26 cellular contexts compared by ENCODE assay signal in genomic region chr3:1515842-1516241, GRCh38.
"Had no signal": no experiment of that assay in that cellular context is flagged by ENCODE, and none has a peak within 500 bp of the region (broad histone marks: within the 10 kb centered on the region; RNA-seq: fewer than 3 reads in every experiment).

No MANE protein-coding gene starts in this region.

- H3K9me3 ChIP-seq: breast epithelium, colonic mucosa, left lung, lower lobe of right lung, right lobe of liver, thoracic aorta, uterus had no signal

- H3K4me3 Mint-ChIP-seq: activated CD4-positive, alpha-beta memory T cell treated with anti-CD3 and anti-CD28 coated beads for 36 hours; activated CD4-positive, alpha-beta T cell treated with anti-CD3 and anti-CD28 coated beads, Interleukin-2, amount 10 ng/mL, durations not matched to agents 24 days and 14 days; activated T-cell treated with anti-CD3 and anti-CD28 coated beads, Interleukin-2, amount 50 U/mL, for 24 hours; natural killer cell; stimulated activated naive CD8-positive, alpha-beta T cell treated with anti-CD3 and anti-CD28 coated beads, Interleukin-15, Interleukin-2, amounts not matched to agents 100 ng/mL and 50 ng/mL, for 24 hours had no signal

- H3K36me3 ChIP-seq: breast epithelium, colonic mucosa, left lung, lower lobe of right lung, right lobe of liver, thoracic aorta, uterus had no signal

- H3K4me3 ChIP-seq: breast epithelium, colonic mucosa, left lung, lower lobe of right lung, right lobe of liver, skin epidermis, thoracic aorta, uterus had no signal

- H3K36me3 Mint-ChIP-seq: activated CD4-positive, alpha-beta memory T cell treated with anti-CD3 and anti-CD28 coated beads for 36 hours; natural killer cell had no signal

- DNase-seq: activated CD4-positive, alpha-beta memory T cell treated with anti-CD3 and anti-CD28 coated beads for 36 hours; activated CD4-positive, alpha-beta T cell treated with anti-CD3 and anti-CD28 coated beads, Interleukin-2, amount 10 ng/mL, durations not matched to agents 24 days and 14 days; activated CD4-positive, CD25-positive, alpha-beta regulatory T cell treated with anti-CD3 and anti-CD28 coated beads, Interleukin-2, amount 50 U/mL, for 72 hours; activated CD8-positive, alpha-beta memory T cell treated with anti-CD3 and anti-CD28 coated beads, Interleukin-2, amount 50 U/mL, for 4 hours; activated gamma-delta T cell treated with Interleukin-2 at 50 U/mL for 16 hours; activated naive CD4-positive, alpha-beta T cell treated with anti-CD3 and anti-CD28 coated beads, Interleukin-2, amount 50 U/mL, for 16 hours; activated T-cell treated with anti-CD3 and anti-CD28 coated beads, Interleukin-2, amount 50 U/mL, for 24 hours; amniotic stem cell; central memory CD4-positive, alpha-beta T cell; colonic mucosa; effector memory CD4-positive, alpha-beta T cell; kidney glomerular epithelial cell; left lung; lower lobe of right lung; mesenchymal stem cell; natural killer cell; right lobe of liver; stimulated activated CD4-positive, alpha-beta T cell treated with anti-CD3 and anti-CD28 coated beads, Interleukin-12 subunit alpha, Interleukin-12 subunit beta, amount 100 ng/mL, for 4 hours; stimulated activated CD4-positive, alpha-beta T cell treated with anti-CD3 and anti-CD28 coated beads, Interleukin-4, amount 100 ng/mL, for 1 hour; T1000; trophoblast cell; uterus had no signal

- H3K4me1 Mint-ChIP-seq: activated CD4-positive, alpha-beta T cell treated with anti-CD3 and anti-CD28 coated beads, Interleukin-2, amount 10 ng/mL, durations not matched to agents 24 days and 14 days; natural killer cell had no signal

- H3K27me3 ChIP-seq: breast epithelium, colonic mucosa, left lung, right lobe of liver, uterus had no signal

- H3K27me3 Mint-ChIP-seq: activated CD4-positive, alpha-beta memory T cell treated with anti-CD3 and anti-CD28 coated beads for 36 hours; activated CD4-positive, alpha-beta T cell treated with anti-CD3 and anti-CD28 coated beads, Interleukin-2, amount 10 ng/mL, durations not matched to agents 24 days and 14 days; activated T-cell treated with anti-CD3 and anti-CD28 coated beads, Interleukin-2, amount 50 U/mL, for 24 hours; stimulated activated naive CD8-positive, alpha-beta T cell treated with anti-CD3 and anti-CD28 coated beads, Interleukin-15, Interleukin-2, amounts not matched to agents 100 ng/mL and 50 ng/mL, for 24 hours had no signal

- ATAC-seq: left lung, lower lobe of right lung, natural killer cell, right lobe of liver had no signal

- H3K9me3 Mint-ChIP-seq: activated CD4-positive, alpha-beta T cell treated with anti-CD3 and anti-CD28 coated beads, Interleukin-2, amount 10 ng/mL, durations not matched to agents 24 days and 14 days had no signal

- H3K27ac ChIP-seq: breast epithelium, colonic mucosa, left lung, lower lobe of right lung, right lobe of liver, skin epidermis, thoracic aorta, uterus had no signal

- H3K4me1 ChIP-seq: breast epithelium, colonic mucosa, left lung, lower lobe of right lung, right lobe of liver, uterus had no signal

- H3K27ac Mint-ChIP-seq: activated CD4-positive, alpha-beta memory T cell treated with anti-CD3 and anti-CD28 coated beads for 36 hours; activated CD4-positive, alpha-beta T cell treated with anti-CD3 and anti-CD28 coated beads, Interleukin-2, amount 10 ng/mL, durations not matched to agents 24 days and 14 days; activated T-cell treated with anti-CD3 and anti-CD28 coated beads, Interleukin-2, amount 50 U/mL, for 24 hours; natural killer cell; stimulated activated naive CD8-positive, alpha-beta T cell treated with anti-CD3 and anti-CD28 coated beads, Interleukin-15, Interleukin-2, amounts not matched to agents 100 ng/mL and 50 ng/mL, for 24 hours had no signal
